In the genomic region with DNA sequence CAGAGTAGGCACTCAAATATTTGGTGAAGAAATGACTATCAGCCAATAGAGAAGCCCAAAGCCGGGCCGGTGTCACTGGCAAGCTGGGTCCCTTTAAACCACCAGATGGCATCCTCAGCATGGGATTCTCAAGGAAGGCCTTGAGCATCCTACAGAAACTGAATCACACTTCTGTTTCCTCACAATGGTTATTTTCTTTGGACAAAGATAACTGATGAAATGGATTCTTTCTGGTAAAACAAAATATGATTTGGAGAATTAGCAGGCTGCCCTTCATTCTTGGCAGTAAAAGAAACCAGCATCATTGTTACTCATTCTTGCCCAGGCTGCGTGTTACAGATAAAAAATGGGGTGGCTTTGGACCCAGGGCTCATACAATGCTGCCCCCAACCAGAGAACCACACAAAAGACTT, we compare ENCODE assay signal across 8 cellular contexts. TPM values are rescaled to one million over a fixed set of nuclear protein-coding genes. Genes with fewer than 3 reads are reported as not detected.
DNase-seq lines count a peak whose midpoint lies in the region; ATAC-seq and TF ChIP-seq lines count a peak whose summit lies in the region.

No MANE protein-coding gene starts in this region.

- no peak overlapping the region for H3K4me3 ChIP-seq in H7 (ENCODE audit: insufficient read depth, low read depth, low read length)
- no peak overlapping the region for H3K4me3 ChIP-seq in Peyer's patch
- no peak overlapping the region for H3K4me3 ChIP-seq in fibroblast of the aortic adventitia (ENCODE audit: low read depth, low read length)
- no peak overlapping the region for H3K4me3 ChIP-seq in osteoblast (ENCODE audit: insufficient read depth, low read length)

- peaks cover 0 to 1% (median 0%) of the 10 kb centered on the region in 3 donors for H3K27me3 Mint-ChIP-seq in CD14-positive monocyte (ENCODE audit: low read depth in 3 of 3)
- peaks cover 48% of the 10 kb centered on the region for H3K27me3 Mint-ChIP-seq in type B pancreatic cell

- H3K36me3 ChIP-seq in H7 (replicated peaks; ENCODE audit: control insufficient read depth, insufficient read depth, low read length) (no peaks in the 10 kb centered on the region), Peyer's patch (no peaks in the 10 kb centered on the region), osteoblast (ENCODE audit: insufficient read depth, low read length) (no peaks in the 10 kb centered on the region)

- no peak overlapping the region for H3K27ac ChIP-seq in Peyer's patch
- peak overlapping the region; percentile 55 for H3K27ac ChIP-seq in osteoblast (ENCODE audit: low read depth, low read length)

- H3K9me3 Mint-ChIP-seq in CD14-positive monocyte (peaks cover 0 to 3% (median 0%) of the 10 kb centered on the region in 7 donors), type B pancreatic cell (no peaks in the 10 kb centered on the region)

- no peak for ATAC-seq in HG03354 (IDR thresholded peaks at IDR 0.05; ENCODE audit: poor library complexity, severe bottlenecking, unreplicated experiment)

- DNase-seq in CD14-positive monocyte (ENCODE audit: low spot score) (peak; percentile 69), H7 (peak; percentile 66), Peyer's patch (peak; percentile 39 to 74 (median 53)), fibroblast of the aortic adventitia (ENCODE audit: low read depth) (peak; percentile 93), osteoblast (ENCODE audit: insufficient read length, low spot score, missing footprints) (peak; percentile 89), type B pancreatic cell (ENCODE audit: extremely low spot score, unreplicated experiment) (no peak)
- peak; percentile 8 to 17 for DNase-seq in activated T-helper 1 cell treated with anti-CD3 and anti-CD28 coated beads, Interleukin-2, amount 50 U/mL, for 16 hours (ENCODE audit: low read depth in 1 of 2, low spot score in 1 of 2)

- peak overlapping the region; percentile 31 for H2AFZ ChIP-seq in osteoblast (ENCODE audit: low read length)

- peaks cover 6% of the 10 kb centered on the region for H3K4me1 Mint-ChIP-seq in CD14-positive monocyte
- H3K4me1 Mint-ChIP-seq in type B pancreatic cell (ENCODE audit: unreplicated experiment) = peaks cover 5% of the 10 kb centered on the region

- H3K27me3 ChIP-seq in H7 (ENCODE audit: control insufficient read depth, insufficient read depth, low read length) = no peaks in the 10 kb centered on the region
- no peaks in the 10 kb centered on the region for H3K27me3 ChIP-seq in Peyer's patch
- H3K27me3 ChIP-seq in osteoblast (ENCODE audit: insufficient read depth, low read length) = peaks cover 13% of the 10 kb centered on the region

- H3K4me1 ChIP-seq in Peyer's patch = no peaks in the 10 kb centered on the region
- peaks cover 4% of the 10 kb centered on the region for H3K4me1 ChIP-seq in osteoblast (ENCODE audit: insufficient read depth, low read length)

- H3K4me3 Mint-ChIP-seq in CD14-positive monocyte (no peak overlapping the region), type B pancreatic cell (no peak overlapping the region)

- no peak for TF ChIP-seq POLR2A in Peyer's patch (IDR thresholded peaks at IDR 0.05)

- H4K20me1 ChIP-seq in osteoblast (ENCODE audit: insufficient read depth, low read length) = no peaks in the 10 kb centered on the region

- TF ChIP-seq CTCF in CD14-positive monocyte (IDR thresholded peaks at IDR 0.05) (peak; percentile 85), Peyer's patch (IDR thresholded peaks at IDR 0.05) (peak; percentile 24 to 71 (median 63)), fibroblast of the aortic adventitia (IDR thresholded peaks at IDR 0.05; ENCODE audit: insufficient read depth, low read length) (peak; percentile 87), osteoblast (IDR thresholded peaks at IDR 0.05; ENCODE audit: extremely low read depth, low read depth, low read length) (peak; percentile 95), type B pancreatic cell (conservative IDR thresholded peaks at IDR 0.05) (peak; percentile 76)

- H3K79me2 ChIP-seq in osteoblast (ENCODE audit: insufficient read depth, low read length) = no peaks in the 10 kb centered on the region

- peak overlapping the region; percentile 4 for H3K4me2 ChIP-seq in osteoblast (ENCODE audit: insufficient read depth, low read length)

- no peaks in the 10 kb centered on the region for H3K36me3 Mint-ChIP-seq in CD14-positive monocyte
- no peaks in the 10 kb centered on the region for H3K36me3 Mint-ChIP-seq in type B pancreatic cell

- H3K9me3 ChIP-seq in Peyer's patch (no peaks in the 10 kb centered on the region), osteoblast (ENCODE audit: low read depth, low read length) (no peaks in the 10 kb centered on the region)

- H3K27ac Mint-ChIP-seq in CD14-positive monocyte = peak overlapping the region in 1 of 7 donors; percentile 62
- H3K27ac Mint-ChIP-seq in type B pancreatic cell = no peak overlapping the region

- intact Hi-C loops in CD14-positive monocyte (cut with micrococcal nuclease) = loop anchor here (1.0 to 10.0 kb wide), 3 partner anchors 63 to 256 kb away; partner anchors contain the start of gene MIAT (in 1 of the 2)

RNA-seq across cellular contexts. Expression of gene ASPHD2, which starts 30.3 kb away (rescaled TPM):
- polyA plus RNA-seq in CD14-positive monocyte = 1 to 10 TPM; 2.6 to 6.2 TPM
- 6.2 and 7.4 TPM in 2 replicates for total RNA-seq in H7 (2014; rRNA removed; shearing (Covaris generic))
- total RNA-seq in Peyer's patch (1 to 10 TPM in 3 of 4 donors, under 1 TPM in 1; 0.95 to 6.6 (median 1.4) TPM), fibroblast of the aortic adventitia (ENCODE audit: low replicate concordance) (2.9 and 4.2 TPM in 2 replicates), osteoblast (3.2 and 6.2 TPM in 2 replicates), type B pancreatic cell (ENCODE audit: low replicate concordance) (1.1 and 2.4 TPM in 2 replicates)
